ENCODE assay signal across 21 cellular contexts in the genomic region with DNA sequence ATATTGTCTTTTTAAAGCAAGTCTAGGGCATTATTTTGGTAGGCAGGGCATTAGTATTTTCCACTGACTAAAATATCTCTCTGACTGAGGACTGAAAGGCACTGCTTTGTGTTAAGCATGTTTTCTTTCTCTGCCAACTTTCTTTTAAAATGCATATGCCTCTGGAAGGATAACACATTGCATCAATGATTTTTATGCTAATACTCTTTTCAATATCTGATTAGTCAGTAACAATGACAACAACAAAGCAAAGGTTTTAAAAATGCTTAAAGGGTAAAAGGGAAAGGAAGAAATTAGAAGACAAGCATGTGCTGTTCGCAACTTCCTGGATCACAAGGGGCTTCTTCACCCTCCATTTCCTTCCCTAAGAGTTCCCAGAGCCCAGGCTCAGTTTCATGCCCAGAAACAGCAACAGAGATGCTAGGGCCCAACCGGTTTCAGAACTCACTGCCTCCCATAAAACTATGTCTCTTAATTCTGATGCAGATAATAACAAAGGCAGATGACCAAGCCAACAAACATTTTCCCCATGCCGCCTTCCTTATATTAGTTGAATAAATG.
DNase-seq lines count a peak whose midpoint lies in the region; ATAC-seq, FAIRE-seq and TF ChIP-seq lines count a peak whose summit lies in the region.
"Had no signal": no experiment of that assay in that cellular context is flagged by ENCODE, and none has a peak within 500 bp of the region (broad histone marks: within the 10 kb centered on the region; RNA-seq: fewer than 3 reads in every experiment).

No MANE protein-coding gene starts in this region.

- H3K36me3 Mint-ChIP-seq in GM23338 (ENCODE audit: low read depth) (no peaks in the 10 kb centered on the region; the same call in 1 of the 3 replicates), astrocyte (ENCODE audit: low read depth, unreplicated experiment) (no peaks in the 10 kb centered on the region)
- H3K36me3 Mint-ChIP-seq: CD4-positive, CD25-positive, alpha-beta regulatory T cell; CD8-positive, alpha-beta memory T cell had no signal

- H3K36me3 ChIP-seq in GM23338 (ENCODE audit: insufficient read depth) (no peaks in the 10 kb centered on the region), HUES64 (ENCODE audit: insufficient read depth, low read length) (no peaks in the 10 kb centered on the region), astrocyte (ENCODE audit: insufficient read depth, low read length) (no peaks in the 10 kb centered on the region), neuron (ENCODE audit: insufficient read depth, low read length) (no peaks in the 10 kb centered on the region)
- H3K36me3 ChIP-seq: BLaER1 treated with 17β-estradiol and CSF1 and Interleukin-3, amounts not matched to agents 10 nM and 100 nM had no signal

- no peaks in the 10 kb centered on the region for H3K27me3 ChIP-seq in GM23338 (ENCODE audit: insufficient read depth)
- no peaks in the 10 kb centered on the region for H3K27me3 ChIP-seq in HUES64 (ENCODE audit: insufficient read depth, low read length)
- H3K27me3 ChIP-seq in astrocyte (ENCODE audit: insufficient read depth, low read length), result no peaks in the 10 kb centered on the region
- no peaks in the 10 kb centered on the region for H3K27me3 ChIP-seq in neuron (ENCODE audit: insufficient read depth, low read length)
- H3K27me3 ChIP-seq: BLaER1 treated with 17β-estradiol and CSF1 and Interleukin-3, amounts not matched to agents 10 nM and 100 nM had no signal

- ATAC-seq in GM23338, result peak; percentile 60
- ATAC-seq: GM12878, HCT116 had no signal

- DNase-seq in GM23338 (ENCODE audit: low spot score) (peak; percentile 8), astrocyte (ENCODE audit: low read depth) (no peak), C1 segment of cervical spinal cord (lab: John Stamatoyannopoulos, UW) (no peak), NOMO-1 (lab: John Stamatoyannopoulos, UW; ENCODE audit: unreplicated experiment in 2 of 2) (no peak), NCI-H2107 treated with DMSO at 0.1 percent for 48 hours (lab: John Stamatoyannopoulos, UW; ENCODE audit: unreplicated experiment) (no peak)
- no peak for DNase-seq in stimulated activated CD4-positive, alpha-beta T cell treated with anti-CD3 and anti-CD28 coated beads, Interleukin-4, amount 100 ng/mL, for 24 hours
- DNase-seq: 8988T; CD4-positive, CD25-positive, alpha-beta regulatory T cell; CD8-positive, alpha-beta memory T cell; COR-L47; DMS 273 treated with DMSO at 0.1 percent for 48 hours; DMS53; DND-41; EL; HFFc6 had no signal

- H3K27me3 Mint-ChIP-seq in GM23338 (ENCODE audit: insufficient read depth, low read depth, poor library complexity), result peaks cover 1% of the 10 kb centered on the region
- H3K27me3 Mint-ChIP-seq in astrocyte (ENCODE audit: low read depth, unreplicated experiment), result no peaks in the 10 kb centered on the region
- H3K27me3 Mint-ChIP-seq: CD8-positive, alpha-beta memory T cell had no signal

- H3F3A ChIP-seq in GM23338 (replicated peaks; ENCODE audit: low read depth), result no peaks in the 10 kb centered on the region

- H3K79me2 ChIP-seq in GM23338 (replicated peaks; ENCODE audit: insufficient read depth) (no peaks in the 10 kb centered on the region), astrocyte (ENCODE audit: insufficient read depth, low read length) (no peaks in the 10 kb centered on the region)

- H2AFZ ChIP-seq in GM23338 (peak overlapping the region; percentile 70), astrocyte (ENCODE audit: low read depth, low read length) (peak overlapping the region; percentile 26), neuron (ENCODE audit: low read depth, low read length) (peak overlapping the region; percentile 18)

- peak overlapping the region; percentile 66; the same call in 1 of the 2 replicates for H3K27ac Mint-ChIP-seq in GM23338
- H3K27ac Mint-ChIP-seq in astrocyte (ENCODE audit: unreplicated experiment), result no peak overlapping the region
- H3K27ac Mint-ChIP-seq: B cell; CD4-positive, CD25-positive, alpha-beta regulatory T cell; HFFc6 had no signal

- H3K4me3 ChIP-seq in GM23338 (no peak overlapping the region), HUES64 (ENCODE audit: low read length) (no peak overlapping the region), astrocyte (ENCODE audit: insufficient read depth, low read depth, low read length) (no peak overlapping the region), neuron (ENCODE audit: low read length) (no peak overlapping the region)
- H3K4me3 ChIP-seq: BLaER1 treated with 17β-estradiol and CSF1 and Interleukin-3, amounts not matched to agents 10 nM and 100 nM; GM12878 had no signal

- 0 out of 2 replicates have a peak overlapping the region, but pooled peaks have one; percentile 17 for H3K4me2 ChIP-seq in GM23338
- H3K4me2 ChIP-seq in astrocyte (ENCODE audit: low read length), result no peak overlapping the region
- H3K4me2 ChIP-seq: BLaER1 treated with 17β-estradiol and CSF1 and Interleukin-3, amounts not matched to agents 10 nM and 100 nM had no signal

- H3K9me3 ChIP-seq in HUES64 (ENCODE audit: insufficient read depth, low read depth, low read length) (no peaks in the 10 kb centered on the region), astrocyte (ENCODE audit: insufficient read depth, low read depth, low read length) (no peaks in the 10 kb centered on the region), neuron (ENCODE audit: low read length) (no peaks in the 10 kb centered on the region)

- H3K27ac ChIP-seq in GM23338 (ENCODE audit: low read depth) (no peak overlapping the region), HUES64 (ENCODE audit: low read depth, low read length) (peak overlapping the region; percentile 35), astrocyte (ENCODE audit: low read depth, low read length) (no peak overlapping the region)
- H3K27ac ChIP-seq: BLaER1 treated with 17β-estradiol and CSF1 and Interleukin-3, amounts not matched to agents 10 nM and 100 nM had no signal

- H3K4me3 Mint-ChIP-seq in GM23338 (no peak overlapping the region), astrocyte (ENCODE audit: unreplicated experiment) (no peak overlapping the region)
- H3K4me3 Mint-ChIP-seq: B cell; CD4-positive, CD25-positive, alpha-beta regulatory T cell; CD8-positive, alpha-beta memory T cell; HFFc6 had no signal

- 73% methylated on average over 3 of the region's 3 CpGs for WGBS in HUES64

- H3K9ac ChIP-seq in HUES64 (ENCODE audit: low read depth, low read length) (no peak overlapping the region), astrocyte (ENCODE audit: low read length) (no peak overlapping the region)
- H3K9ac ChIP-seq: BLaER1 treated with 17β-estradiol and CSF1 and Interleukin-3, amounts not matched to agents 10 nM and 100 nM had no signal

- H3K4me1 Mint-ChIP-seq in GM23338 (peaks cover 23% of the 10 kb centered on the region), astrocyte (ENCODE audit: low read depth, unreplicated experiment) (no peaks in the 10 kb centered on the region)
- H3K4me1 Mint-ChIP-seq: B cell; CD4-positive, CD25-positive, alpha-beta regulatory T cell; CD8-positive, alpha-beta memory T cell had no signal

- TF ChIP-seq CTCF in GM23338 (conservative IDR thresholded peaks at IDR 0.05; ENCODE audit: low read depth in 2 of 2) (no peak), astrocyte (IDR thresholded peaks at IDR 0.05; ENCODE audit: insufficient read depth, low read depth, low read length) (no peak)

- peaks cover 30% of the 10 kb centered on the region for H3K4me1 ChIP-seq in GM23338 (ENCODE audit: insufficient read depth)
- peaks cover 19% of the 10 kb centered on the region for H3K4me1 ChIP-seq in HUES64 (ENCODE audit: insufficient read depth, low read length)
- no peaks in the 10 kb centered on the region for H3K4me1 ChIP-seq in astrocyte (ENCODE audit: insufficient read depth, low read length)
- H3K4me1 ChIP-seq in neuron (ENCODE audit: insufficient read depth, low read length), result no peaks in the 10 kb centered on the region

- H3K9me3 Mint-ChIP-seq in GM23338, result peaks cover 5% of the 10 kb centered on the region; the same call in 2 of the 3 replicates
- peaks cover 3% of the 10 kb centered on the region for H3K9me3 Mint-ChIP-seq in astrocyte (ENCODE audit: unreplicated experiment)
- H3K9me3 Mint-ChIP-seq: CD8-positive, alpha-beta memory T cell had no signal

- H4K20me1 ChIP-seq in GM23338 (replicated peaks; ENCODE audit: insufficient read depth) (no peaks in the 10 kb centered on the region), astrocyte (ENCODE audit: insufficient read depth, low read length) (no peaks in the 10 kb centered on the region)
- H4K20me1 ChIP-seq: BLaER1 treated with 17β-estradiol and CSF1 and Interleukin-3, amounts not matched to agents 10 nM and 100 nM had no signal

- FAIRE-seq in astrocyte (lab: Jason Lieb, UNC), result no peak
- FAIRE-seq: GM12878 had no signal

- 0 out of 2 replicates have a peak, but pooled peaks cover 15% of the 10 kb centered on the region for H3K9me2 ChIP-seq in GM23338 (ENCODE audit: insufficient read depth)

TF ChIP-seq in GM23338, 12 proteins besides CTCF, POLR2A, EP300 and RAD21 (continues in another document):
- no peak for TF ChIP-seq NANOG (IDR thresholded peaks at IDR 0.05; ENCODE audit: borderline replicate concordance)
- no peak for TF ChIP-seq CREB1 (CRISPR knock-in tag; IDR thresholded peaks at IDR 0.05; ENCODE audit: low read depth)
- no peak for TF ChIP-seq POLR2AphosphoS5 (IDR thresholded peaks at IDR 0.05; ENCODE audit: low read depth)
- no peak for TF ChIP-seq STAT1 (IDR thresholded peaks at IDR 0.05; ENCODE audit: unreplicated experiment)
- no peak for TF ChIP-seq ZNF331 (CRISPR knock-in tag; IDR thresholded peaks at IDR 0.05; ENCODE audit: low read depth)

Comparison
In these comparisons a context has a peak if more than half of its experiments do, and no peak if none do; other contexts are left out.
1. H2AFZ ChIP-seq: peak in every context shown above with its lines; median percentile 70 in GM23338; 26 in astrocyte; 18 in neuron.